ENCODE assay signal across 19 cellular contexts in genomic region chr11:60657880-60658279, GRCh38. TPM values are rescaled to one million over a fixed set of nuclear protein-coding genes. Genes with fewer than 3 reads are reported as not detected.
DNase-seq lines count a peak whose midpoint lies in the region; ATAC-seq and TF ChIP-seq lines count a peak whose summit lies in the region.
"Had no signal": no experiment of that assay in that cellular context is flagged by ENCODE, and none has a peak within 500 bp of the region (broad histone marks: within the 10 kb centered on the region; RNA-seq: fewer than 3 reads in every experiment).

No MANE protein-coding gene starts in this region.

- no peak overlapping the region for H3K27ac ChIP-seq in Panc1 (ENCODE audit: low read length)
- H3K27ac ChIP-seq: HL-60, SJSA1, tibial nerve had no signal

- CTCF ChIA-PET in Panc1 (lab: Charles Lee): interaction anchor here (0.7 kb wide), 1 partner anchor 99 kb away, joined by 4 read pairs; the partner anchor contains the start of gene MS4A15
- CTCF ChIA-PET in activated CD8-positive, alpha-beta T cell treated with anti-CD3 and anti-CD28 coated beads for 36 hours (lab: Charles Lee): interaction anchor here (0.9 kb wide), 1 partner anchor 9 kb away, joined by 4 read pairs; no protein-coding TSS in a partner anchor

- ATAC-seq in Panc1 (no peak), mucosa of descending colon (peak; percentile 74), HG02870 (IDR thresholded peaks at IDR 0.05; ENCODE audit: unreplicated experiment) (no peak), HG03025 (IDR thresholded peaks at IDR 0.05; ENCODE audit: low FRiP score, unreplicated experiment) (no peak)
- no peak for ATAC-seq in activated CD8-positive, alpha-beta T cell treated with anti-CD3 and anti-CD28 coated beads for 36 hours
- ATAC-seq: activated CD4-positive, alpha-beta T cell treated with anti-CD3 and anti-CD28 coated beads for 36 hours had no signal

- H3K9me3 Mint-ChIP-seq in activated CD8-positive, alpha-beta T cell treated with anti-CD3 and anti-CD28 coated beads for 36 hours: no peaks in the 10 kb centered on the region

- H3K27ac Mint-ChIP-seq in activated CD8-positive, alpha-beta T cell treated with anti-CD3 and anti-CD28 coated beads for 36 hours: no peak overlapping the region
- H3K27ac Mint-ChIP-seq: activated CD4-positive, alpha-beta T cell treated with anti-CD3 and anti-CD28 coated beads for 36 hours had no signal

- H3K27me3 Mint-ChIP-seq in activated CD8-positive, alpha-beta T cell treated with anti-CD3 and anti-CD28 coated beads for 36 hours: peaks cover 2% of the 10 kb centered on the region

- no peak overlapping the region for H3K4me3 Mint-ChIP-seq in activated CD8-positive, alpha-beta T cell treated with anti-CD3 and anti-CD28 coated beads for 36 hours
- H3K4me3 Mint-ChIP-seq: activated CD4-positive, alpha-beta T cell treated with anti-CD3 and anti-CD28 coated beads for 36 hours had no signal

- DNase-seq in ELR (ENCODE audit: low read depth) (peak; percentile 0), NCI-H1417 (lab: John Stamatoyannopoulos, UW) (peak; percentile 30 to 95 (median 85)), Panc1 (ENCODE audit: low read depth, low spot score) (no peak), mucosa of descending colon (peak in 1 of 3 donors; percentile 65), epidermal melanocyte (ENCODE audit: insufficient read length, low spot score) (no peak)
- no peak for DNase-seq in activated CD8-positive, alpha-beta T cell treated with anti-CD3 and anti-CD28 coated beads for 36 hours
- DNase-seq: activated CD4-positive, alpha-beta T cell treated with anti-CD3 and anti-CD28 coated beads for 36 hours; activated gamma-delta T cell treated with Interleukin-2 at 50 U/mL for 16 hours; C1 segment of cervical spinal cord; NCI-H1694; right cardiac atrium had no signal

- H3K4me1 ChIP-seq in Panc1 (ENCODE audit: control insufficient read depth, insufficient read depth, low read length) (no peaks in the 10 kb centered on the region), mucosa of descending colon (ENCODE audit: low read depth) (no peaks in the 10 kb centered on the region)
- H3K4me1 ChIP-seq: SJSA1, tibial nerve had no signal

- BruUV-seq in Panc1 (replicated peaks; lab: Mats Ljungman, UMichigan): no TSS peak

- H3K4me1 Mint-ChIP-seq in activated CD8-positive, alpha-beta T cell treated with anti-CD3 and anti-CD28 coated beads for 36 hours (ENCODE audit: low read depth): no peaks in the 10 kb centered on the region
- H3K4me1 Mint-ChIP-seq: activated CD4-positive, alpha-beta T cell treated with anti-CD3 and anti-CD28 coated beads for 36 hours had no signal

- no peaks in the 10 kb centered on the region for H3K9me3 ChIP-seq in Panc1 (ENCODE audit: control insufficient read depth, insufficient read depth, low read depth, low read length)
- H3K9me3 ChIP-seq in mucosa of descending colon: no peaks in the 10 kb centered on the region
- H3K9me3 ChIP-seq: tibial nerve had no signal

- H3K4me3 ChIP-seq in Panc1 (ENCODE audit: low read depth in 2 of 2, low read length in 2 of 2): no peak overlapping the region
- H3K4me3 ChIP-seq in mucosa of descending colon: no peak overlapping the region
- H3K4me3 ChIP-seq: SJSA1, tibial nerve had no signal

- POLR2A ChIA-PET in Panc1 (lab: Charles Lee): no interaction called here
- POLR2A ChIA-PET in activated CD8-positive, alpha-beta T cell treated with anti-CD3 and anti-CD28 coated beads for 36 hours (lab: Charles Lee): interaction anchor here (0.6 kb wide), 1 partner anchor 10 kb away, joined by 3 read pairs; no protein-coding TSS in a partner anchor

- in situ Hi-C loops in Panc1 (cut with HindIII; ENCODE audit: low pct_unique_long_range_greater_than_20kb, low sequenced_read_pairs): no loop called here

- H3K27me3 ChIP-seq in Panc1 (ENCODE audit: control insufficient read depth, insufficient read depth, low read length): 0 out of 2 replicates have a peak, but pooled peaks cover 2% of the 10 kb centered on the region
- H3K27me3 ChIP-seq: SJSA1, tibial nerve had no signal

- H3K36me3 Mint-ChIP-seq in activated CD8-positive, alpha-beta T cell treated with anti-CD3 and anti-CD28 coated beads for 36 hours (ENCODE audit: low read depth): no peaks in the 10 kb centered on the region

- TF ChIP-seq CTCF in Panc1 (IDR thresholded peaks at IDR 0.05) (peak; percentile 23), mucosa of descending colon (IDR thresholded peaks at IDR 0.05) (no peak)
- no peak for TF ChIP-seq CTCF in activated CD8-positive, alpha-beta T cell treated with anti-CD3 and anti-CD28 coated beads for 36 hours (IDR thresholded peaks at IDR 0.05)

- H3K36me3 ChIP-seq in Panc1 (ENCODE audit: control insufficient read depth, insufficient read depth, low read length) (no peaks in the 10 kb centered on the region), mucosa of descending colon (ENCODE audit: low read depth) (no peaks in the 10 kb centered on the region)
- H3K36me3 ChIP-seq: SJSA1, tibial nerve had no signal

- intact Hi-C loops in Panc1 (cut with micrococcal nuclease; ENCODE audit: unreplicated experiment): no loop called here
- intact Hi-C loops in mucosa of descending colon (cut with DNase I, micrococcal nuclease): no loop called here
- intact Hi-C loops in activated CD8-positive, alpha-beta T cell treated with anti-CD3 and anti-CD28 coated beads for 36 hours (cut with micrococcal nuclease): no loop called here

RNA-seq across cellular contexts. Expression of gene MS4A8, which starts 41.5 kb away (rescaled TPM):
- not detected for total RNA-seq in Panc1 (2021; ENCODE audit: unreplicated experiment)
- polyA plus RNA-seq in Panc1 (2012; ENCODE audit: insufficient read length): not detected
- total RNA-seq in mucosa of descending colon: 10 to 100 TPM; 11.5 to 36.2 (median 18.4) TPM
- not detected for total RNA-seq in activated CD8-positive, alpha-beta T cell treated with anti-CD3 and anti-CD28 coated beads for 36 hours
- total RNA-seq: activated CD4-positive, alpha-beta T cell treated with anti-CD3 and anti-CD28 coated beads for 36 hours; cardiac septum; epithelial cell of proximal tubule; myocyte; right cardiac atrium; SJSA1; tibial nerve had no signal

Comparison
In these comparisons a context has a peak if more than half of its experiments do, and no peak if none do; other contexts are left out.
1. DNase-seq: peak in ELR (single experiment) and NCI-H1417 (3 of 3); none in Panc1 (single experiment), activated CD8-positive, alpha-beta T cell treated with anti-CD3 and anti-CD28 coated beads for 36 hours (single experiment) and epidermal melanocyte (single experiment).
2. RNA of gene MS4A8, which starts 41.5 kb away (total RNA-seq): 11.5 to 36.2 TPM in mucosa of descending colon; not detected in Panc1 (single experiment) and not detected in activated CD8-positive, alpha-beta T cell treated with anti-CD3 and anti-CD28 coated beads for 36 hours; every median in the first group is over 10 times any median in the second.